In the genomic region with DNA sequence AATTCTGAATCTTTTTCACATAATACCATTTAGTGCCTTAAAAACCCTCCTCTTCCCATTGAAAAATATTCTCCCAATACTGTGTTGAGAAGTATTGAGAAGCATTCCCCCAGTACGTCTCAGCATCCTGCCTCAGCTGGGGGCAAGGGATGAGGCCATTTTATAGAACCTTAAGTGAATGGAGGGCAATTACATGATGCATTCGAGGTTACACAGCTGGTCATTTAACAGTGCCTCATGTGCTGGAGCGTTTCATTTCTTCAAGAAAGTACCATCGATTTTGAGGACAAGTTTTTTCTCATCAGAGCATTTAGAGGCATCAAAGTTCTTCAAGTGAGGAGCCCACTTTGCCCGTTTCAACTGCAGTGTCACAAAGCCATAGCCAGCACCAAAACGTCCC, we compare ENCODE assay signal across 15 cellular contexts.
DNase-seq lines count a peak whose midpoint lies in the region; ATAC-seq, FAIRE-seq and TF ChIP-seq lines count a peak whose summit lies in the region.
"Had no signal": no experiment of that assay in that cellular context is flagged by ENCODE, and none has a peak within 500 bp of the region (broad histone marks: within the 10 kb centered on the region; RNA-seq: fewer than 3 reads in every experiment).

No MANE protein-coding gene starts in this region.

- SMC1A ChIA-PET in GM12878 (lab: Charles Lee; ENCODE audit: uncharacterized antibody, unreplicated experiment), result interaction anchor here (4.7 kb wide), 1 partner anchor 34 kb away, joined by 13 read pairs; no protein-coding TSS in a partner anchor

- H2AFZ ChIP-seq in IMR-90 (replicated peaks; ENCODE audit: low read length, poor library complexity) (no peak overlapping the region), GM12878 (ENCODE audit: control insufficient read depth, low read depth, low read length) (no peak overlapping the region)

- no peak overlapping the region for H3K4ac ChIP-seq in IMR-90 (ENCODE audit: low read depth, low read length)

- H2BK20ac ChIP-seq in IMR-90 (ENCODE audit: low read depth, low read length), result no peak overlapping the region

- POLR2A ChIA-PET in IMR-90 (lab: Charles Lee; ENCODE audit: unreplicated experiment) (no interaction called here), GM12878 (lab: Charles Lee) (interaction anchor here (1.1 to 1.7 kb wide), 2 partner anchors 13 to 16 kb away, joined by 3 to 5 read pairs; no protein-coding TSS in a partner anchor)

- no peak overlapping the region for H3K56ac ChIP-seq in IMR-90 (ENCODE audit: extremely low read depth, insufficient read depth, low read length)

- no peak overlapping the region for H3K9ac ChIP-seq in IMR-90 (ENCODE audit: low read depth, low read length)
- H3K9ac ChIP-seq in GM12878 (ENCODE audit: control insufficient read depth, insufficient read depth, low read length), result no peak overlapping the region
- H3K9ac ChIP-seq: BLaER1 had no signal

- no peak for FAIRE-seq in GM12878 (lab: Jason Lieb, UNC)
- FAIRE-seq: A549 had no signal

- no peak for TF ChIP-seq CTCF in IMR-90 (conservative IDR thresholded peaks at IDR 0.05; ENCODE audit: low read depth, low read length)
- no peak for TF ChIP-seq CTCF in GM12878 (IDR thresholded peaks at IDR 0.05 in 2 of 3, conservative IDR thresholded peaks at IDR 0.05 in 1 of 3; ENCODE audit: control insufficient read depth in 2 of 3, extremely low read depth in 1 of 3, insufficient read depth in 1 of 3, low read depth in 3 of 3, low read length in 3 of 3)
- TF ChIP-seq CTCF in esophagus muscularis mucosa (IDR thresholded peaks at IDR 0.05), result no peak

- H4K91ac ChIP-seq in IMR-90 (ENCODE audit: insufficient read depth, low read depth, low read length), result no peak overlapping the region

- H3K4me3 ChIP-seq in IMR-90 (ENCODE audit: insufficient read depth, low read depth, low read length), result no peak overlapping the region
- no peak overlapping the region for H3K4me3 ChIP-seq in GM12878
- no peak overlapping the region for H3K4me3 ChIP-seq in esophagus muscularis mucosa
- H3K4me3 ChIP-seq: A549, BLaER1 had no signal

- CTCF ChIA-PET in IMR-90 (lab: Yijun Ruan, JAX), result no interaction called here
- CTCF ChIA-PET in GM12878 (lab: Yijun Ruan, JAX), result no interaction called here

- H3K27me3 ChIP-seq in IMR-90 (ENCODE audit: control insufficient read depth, insufficient read depth, low read length) (no peaks in the 10 kb centered on the region), GM12878 (replicated peaks in 1 of 2; ENCODE audit: control insufficient read depth in 2 of 2, insufficient read depth in 2 of 2, low read length in 1 of 2) (no peaks in the 10 kb centered on the region), esophagus muscularis mucosa (peaks cover 0 to 5% (median 0%) of the 10 kb centered on the region in 4 donors)
- H3K27me3 ChIP-seq: BLaER1 had no signal

- H2BK120ac ChIP-seq in IMR-90 (ENCODE audit: low read depth, low read length), result no peak overlapping the region

- TF ChIP-seq EP300 in GM12878 (IDR thresholded peaks at IDR 0.05; ENCODE audit: borderline replicate concordance in 1 of 2, control insufficient read depth in 1 of 2, low read depth in 2 of 2, low read length in 2 of 2), result no peak
- TF ChIP-seq EP300 in esophagus muscularis mucosa (IDR thresholded peaks at IDR 0.05), result no peak

- DNase-seq in EL, result peak; percentile 54
- peak; percentile 56 for DNase-seq in IMR-90
- DNase-seq in GM12878 (ENCODE audit: low read depth, low spot score), result no peak
- no peak for DNase-seq in esophagus muscularis mucosa (ENCODE audit: extremely low spot score)
- DNase-seq in DMS114 treated with DMSO at 0.1 percent for 48 hours (lab: John Stamatoyannopoulos, UW; ENCODE audit: unreplicated experiment), result no peak
- no peak for DNase-seq in stimulated activated CD8-positive, alpha-beta memory T cell treated with anti-CD3 and anti-CD28 coated beads, Interleukin-4, amount 100 ng/mL, for 48 hours
- DNase-seq: AML-193; Caco-2; CD8-positive, alpha-beta memory T cell; DMS53; GDM1; HCEC 1CT had no signal

- RAD21 ChIA-PET in GM12878 (lab: Charles Lee; ENCODE audit: unreplicated experiment), result interaction anchor here (1.6 kb wide), 1 partner anchor 33 kb away, joined by 4 read pairs; no protein-coding TSS in a partner anchor

- H3K36me3 ChIP-seq in IMR-90 (ENCODE audit: control insufficient read depth, insufficient read depth, low read length) (no peaks in the 10 kb centered on the region), GM12878 (ENCODE audit: control insufficient read depth in 2 of 2, insufficient read depth in 2 of 2, low read length in 1 of 2) (peaks cover 8 to 39% of the 10 kb centered on the region in 2 experiments), esophagus muscularis mucosa (no peaks in the 10 kb centered on the region)

- H4K5ac ChIP-seq in IMR-90 (ENCODE audit: low read depth, low read length), result no peak overlapping the region

- TF ChIP-seq POLR2A in IMR-90 (IDR thresholded peaks at IDR 0.05; ENCODE audit: low read depth, low read length) (no peak), GM12878 (IDR thresholded peaks at IDR 0.05; ENCODE audit: low read depth, low read length) (no peak), esophagus muscularis mucosa (IDR thresholded peaks at IDR 0.05; ENCODE audit: low read depth) (no peak)

- H3K27ac ChIP-seq in IMR-90 (ENCODE audit: insufficient read depth, low read length), result no peak overlapping the region
- no peak overlapping the region for H3K27ac ChIP-seq in GM12878 (ENCODE audit: control insufficient read depth, insufficient read depth)
- no peak overlapping the region for H3K27ac ChIP-seq in esophagus muscularis mucosa (replicated peaks in 1 of 4)
- H3K27ac ChIP-seq: A549, BLaER1 had no signal

- H3K23ac ChIP-seq in IMR-90 (ENCODE audit: low read depth, low read length), result no peak overlapping the region

- ATAC-seq in IMR-90 (ENCODE audit: low read depth) (no peak), GM12878 (no peak), HG03565 (IDR thresholded peaks at IDR 0.05; ENCODE audit: unreplicated experiment) (no peak)
- ATAC-seq: A549 had no signal

- no peak for TF ChIP-seq RAD21 in IMR-90 (IDR thresholded peaks at IDR 0.05; ENCODE audit: low read length)
- no peak for TF ChIP-seq RAD21 in GM12878 (IDR thresholded peaks at IDR 0.05; ENCODE audit: insufficient read depth, low read depth, low read length)

- no peaks in the 10 kb centered on the region for H3K79me2 ChIP-seq in GM12878 (ENCODE audit: control insufficient read depth, insufficient read depth, low read length)

- H3K4me1 ChIP-seq in IMR-90 (ENCODE audit: control insufficient read depth, insufficient read depth, low read length) (peaks cover 2% of the 10 kb centered on the region; the same call in 1 of the 2 replicates), GM12878 (ENCODE audit: control insufficient read depth, insufficient read depth, low read length) (peaks cover 8% of the 10 kb centered on the region), esophagus muscularis mucosa (no peaks in the 10 kb centered on the region)
- H3K4me1 ChIP-seq: A549, Caco-2 had no signal

- no peak overlapping the region for H3K4me2 ChIP-seq in IMR-90 (ENCODE audit: low read depth, low read length)
- no peak overlapping the region for H3K4me2 ChIP-seq in GM12878 (ENCODE audit: control insufficient read depth, insufficient read depth)
- H3K4me2 ChIP-seq: A549, BLaER1 had no signal

- H2BK5ac ChIP-seq in IMR-90 (ENCODE audit: low read depth, low read length, poor library complexity, severe bottlenecking), result no peak overlapping the region

- no peak overlapping the region; the same call in none of the 2 replicates for H2AK5ac ChIP-seq in IMR-90 (ENCODE audit: low read depth, low read length)

- intact Hi-C loops in IMR-90 (cut with micrococcal nuclease) (no loop called here), GM12878 (cut with micrococcal nuclease; ENCODE audit: unreplicated experiment) (no loop called here), esophagus muscularis mucosa (cut with DNase I) (no loop called here)

- no peak overlapping the region for H3K18ac ChIP-seq in IMR-90 (ENCODE audit: low read depth, low read length)

- H3K9me1 ChIP-seq in IMR-90 (ENCODE audit: insufficient read depth, low read length), result peaks cover 7% of the 10 kb centered on the region; the same call in 1 of the 2 replicates

- no peak overlapping the region for H2BK15ac ChIP-seq in IMR-90 (ENCODE audit: low read depth, low read length)

- no peaks in the 10 kb centered on the region for H3K79me1 ChIP-seq in IMR-90 (ENCODE audit: low read depth in 1 of 2, low read length in 2 of 2)

- H4K20me1 ChIP-seq in IMR-90 (ENCODE audit: insufficient read depth, low read length) (no peaks in the 10 kb centered on the region), GM12878 (ENCODE audit: control insufficient read depth, insufficient read depth) (0 out of 2 replicates have a peak, but pooled peaks cover 2% of the 10 kb centered on the region)
- H4K20me1 ChIP-seq: BLaER1 had no signal

- WGBS in IMR-90 (ENCODE audit: extremely low coverage in 2 of 2, insufficient read length in 1 of 2), 2 experiments, result 78% methylated on average over 3 of the region's 6 CpGs; no CpG with 5 or more reads in 1 of the 2 experiments
- 77% methylated on average over 6 of the region's 6 CpGs for WGBS in GM12878 (ENCODE audit: insufficient coverage, insufficient replicate concordance, low lambda C conversion rate, missing lambda C conversion rate)
- 67% methylated on average over 6 of the region's 6 CpGs for WGBS in esophagus muscularis mucosa

- H3K9me3 ChIP-seq in IMR-90 (ENCODE audit: control insufficient read depth, insufficient read depth, low read length) (no peaks in the 10 kb centered on the region), GM12878 (replicated peaks; ENCODE audit: control insufficient read depth, insufficient read depth, low read length) (no peaks in the 10 kb centered on the region; the same call in 2 of the 3 replicates), esophagus muscularis mucosa (no peaks in the 10 kb centered on the region)
- H3K9me3 ChIP-seq: A549, BLaER1, Caco-2 had no signal

- H4K8ac ChIP-seq in IMR-90 (ENCODE audit: low read depth in 2 of 2, low read length in 2 of 2), result no peak overlapping the region

- BruUV-seq in IMR-90 (replicated peaks; lab: Mats Ljungman, UMichigan) (no TSS peak), GM12878 (replicated peaks; lab: Mats Ljungman, UMichigan) (no TSS peak)

- H3K14ac ChIP-seq in IMR-90 (replicated peaks; ENCODE audit: low read depth, low read length), result no peak overlapping the region; the same call in 1 of the 2 replicates

- peak overlapping the region; percentile 23 for H2AK9ac ChIP-seq in IMR-90 (replicated peaks; ENCODE audit: low read depth, low read length, poor library complexity)

- dilution Hi-C loops in IMR-90 (cut with HindIII; ENCODE audit: low sequenced_read_pairs, unreplicated experiment), result no loop called here

- in situ Hi-C loops in IMR-90 (cut with MboI; ENCODE audit: low sequenced_read_pairs) (no loop called here), GM12878 (cut with MboI) (no loop called here)

TF ChIP-seq in IMR-90, 13 proteins besides CTCF, POLR2A, EP300 and RAD21 (continues in another document):
- TF ChIP-seq RCOR1 (IDR thresholded peaks at IDR 0.05; ENCODE audit: insufficient replicate concordance, low read length) (no peak), SMC3 (IDR thresholded peaks at IDR 0.05; ENCODE audit: low read depth, low read length) (no peak)

TF ChIP-seq in GM12878, 131 proteins besides CTCF, POLR2A, EP300 and RAD21 (continues in another document):
- TF ChIP-seq RCOR1 (conservative IDR thresholded peaks at IDR 0.05; ENCODE audit: low read depth, low read length) (no peak), NR2F1 (conservative IDR thresholded peaks at IDR 0.05) (no peak)

Comparison
In these comparisons a context has a peak if more than half of its experiments do, and no peak if none do; other contexts are left out.
1. DNase-seq: peak in EL (single experiment) and IMR-90 (single experiment); none in GM12878 (single experiment), esophagus muscularis mucosa (single experiment), DMS114 treated with DMSO at 0.1 percent for 48 hours (single experiment) and stimulated activated CD8-positive, alpha-beta memory T cell treated with anti-CD3 and anti-CD28 coated beads, Interleukin-4, amount 100 ng/mL, for 48 hours (single experiment).